ENCODE assay signal across 8 cellular contexts in genomic region chr4:128068927-128069326, GRCh38. TPM values are rescaled to one million over a fixed set of nuclear protein-coding genes. Genes with fewer than 3 reads are reported as not detected.
DNase-seq lines count a peak whose midpoint lies in the region; ATAC-seq and FAIRE-seq lines count a peak whose summit lies in the region.

No MANE protein-coding gene starts in this region.

- ATAC-seq in GM19324 (IDR thresholded peaks at IDR 0.05; ENCODE audit: low FRiP score, unreplicated experiment): peak; percentile 65
- no peak for ATAC-seq in GM18517 (IDR thresholded peaks at IDR 0.05; ENCODE audit: unreplicated experiment)

- FAIRE-seq in frontal cortex (lab: Jason Lieb, UNC): no peak

- DNase-seq in COR-L47 (lab: John Stamatoyannopoulos, UW) (peak; percentile 4), RKO (ENCODE audit: low spot score) (peak; percentile 67), iPS-NIHi11 (ENCODE audit: low spot score) (peak; percentile 19), mucosa of gallbladder (ENCODE audit: low spot score) (no peak), frontal cortex (ENCODE audit: low spot score in 2 of 2) (no peak), midbrain (lab: John Stamatoyannopoulos, UW) (no peak)

RNA-seq across cellular contexts. Expression of gene LARP1B, which starts 7.8 kb away (rescaled TPM):
- total RNA-seq in mucosa of gallbladder (23.0 TPM), frontal cortex (67.7 TPM)

Comparison
In these comparisons a context has a peak if more than half of its experiments do, and no peak if none do; other contexts are left out.
1. DNase-seq: peak in COR-L47 (single experiment), RKO (single experiment) and iPS-NIHi11 (single experiment); none in mucosa of gallbladder (single experiment), frontal cortex (0 of 2) and midbrain (single experiment).